Comparison of ENCODE assay signal across 25 cellular contexts in the genomic region with DNA sequence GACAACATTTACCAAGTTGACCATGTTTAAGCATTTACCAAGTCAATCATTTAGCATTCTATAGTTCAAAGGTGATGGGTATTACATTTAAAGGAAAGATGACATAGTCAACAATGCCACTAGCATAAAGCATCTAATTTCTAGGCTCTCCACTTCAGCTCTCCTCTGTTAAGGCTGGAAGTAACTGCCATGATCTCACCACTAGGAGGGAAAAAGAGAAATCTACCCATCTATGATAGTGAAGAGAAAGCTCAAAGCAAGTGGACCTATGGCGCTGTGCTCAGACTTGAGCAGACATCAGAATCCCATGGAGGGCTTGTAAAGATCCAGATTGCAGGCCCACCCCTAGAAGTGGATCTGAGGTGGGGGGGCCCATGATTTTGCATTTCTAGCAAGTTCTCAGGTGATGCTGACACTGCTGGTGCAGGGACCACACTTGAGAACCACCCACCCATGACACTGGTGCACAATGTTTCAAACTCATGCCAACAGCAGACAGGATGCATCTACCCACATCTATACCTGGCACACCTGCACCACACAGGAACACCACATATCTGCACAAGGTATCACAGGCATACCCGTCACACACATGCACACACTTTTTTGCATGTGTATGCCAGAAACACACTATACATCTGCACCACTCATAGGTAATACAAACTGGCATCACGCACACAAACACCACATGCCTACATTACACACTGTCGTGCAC.
DNase-seq lines count a peak whose midpoint lies in the region; ATAC-seq, FAIRE-seq and TF ChIP-seq lines count a peak whose summit lies in the region.
"Had no signal": no experiment of that assay in that cellular context is flagged by ENCODE, and none has a peak within 500 bp of the region (broad histone marks: within the 10 kb centered on the region; RNA-seq: fewer than 3 reads in every experiment).

No MANE protein-coding gene starts in this region.

- H2AFZ ChIP-seq in K562 (ENCODE audit: low read depth, low read length): no peak overlapping the region

- H3K27ac ChIP-seq in CD8-positive, alpha-beta T cell (ENCODE audit: low read depth, low read length): no peak overlapping the region
- H3K27ac ChIP-seq in K562 (ENCODE audit: extremely low read depth, low read depth, low read length): no peak overlapping the region
- H3K27ac ChIP-seq: psoas muscle, tibial artery had no signal

- H3K27ac Mint-ChIP-seq in CD8-positive, alpha-beta T cell: no peak overlapping the region
- no peak overlapping the region for H3K27ac Mint-ChIP-seq in HFFc6
- H3K27ac Mint-ChIP-seq: stimulated activated naive CD8-positive, alpha-beta T cell treated with anti-CD3 and anti-CD28 coated beads, Interleukin-15, Interleukin-2, amounts not matched to agents 100 ng/mL and 50 ng/mL, for 24 hours; T-helper 17 cell had no signal

- no peaks in the 10 kb centered on the region for H4K20me1 ChIP-seq in K562 (replicated peaks; ENCODE audit: control insufficient read depth, insufficient read depth, low read length)

- no peak overlapping the region for H3K9ac ChIP-seq in K562 (ENCODE audit: insufficient read depth in 1 of 2, low read depth in 2 of 2, low read length in 2 of 2)

- no peaks in the 10 kb centered on the region for H3K36me3 ChIP-seq in CD8-positive, alpha-beta T cell (ENCODE audit: insufficient read depth, low read length)
- H3K36me3 ChIP-seq in K562 (ENCODE audit: control insufficient read depth, insufficient read depth, low read length) (no peaks in the 10 kb centered on the region), kidney epithelial cell (ENCODE audit: control insufficient read depth, insufficient read depth, low read length) (no peaks in the 10 kb centered on the region)
- H3K36me3 ChIP-seq: tibial artery had no signal

- peak; percentile 23 for FAIRE-seq in K562 (lab: Jason Lieb, UNC)
- FAIRE-seq: GM12891 had no signal

- no peak for TF ChIP-seq EP300 in K562 (IDR thresholded peaks at IDR 0.05; ENCODE audit: low read length)

- CTCF ChIA-PET in CD8-positive, alpha-beta T cell (lab: Charles Lee): interaction anchor here (1.1 kb wide), 1 partner anchor 553 kb away, joined by 3 read pairs; no protein-coding TSS in a partner anchor
- CTCF ChIA-PET in K562 (lab: Yijun Ruan, JAX; ENCODE audit: low intra/inter-chr PET ratio): no interaction called here

- WGBS in K562 (ENCODE audit: insufficient coverage, low coverage, missing lambda C conversion rate): 31% methylated on average over 4 of the region's 4 CpGs

- no peaks in the 10 kb centered on the region for H3K9me1 ChIP-seq in K562 (ENCODE audit: control insufficient read depth, insufficient read depth, low read length)

- H3K4me2 ChIP-seq in K562 (ENCODE audit: insufficient read depth, low read length): no peak overlapping the region
- H3K4me2 ChIP-seq: smooth muscle cell had no signal

- peak; percentile 44 for ATAC-seq in CD8-positive, alpha-beta T cell
- ATAC-seq in K562 (peak; percentile 57; the same call in 2 of the 3 replicates), HG02610 (IDR thresholded peaks at IDR 0.05; ENCODE audit: unreplicated experiment) (no peak)
- ATAC-seq in activated T-cell treated with anti-CD3 and anti-CD28 coated beads, Interleukin-2, amount 50 U/mL, for 4 hours: no peak
- ATAC-seq: esophagus mucosa, psoas muscle, T-helper 17 cell had no signal

- no peak for TF ChIP-seq CTCF in CD8-positive, alpha-beta T cell (IDR thresholded peaks at IDR 0.05)
- TF ChIP-seq CTCF in HFFc6 (IDR thresholded peaks at IDR 0.05) (peak; percentile 48), K562 (IDR thresholded peaks at IDR 0.05 in 2 of 3, conservative IDR thresholded peaks at IDR 0.05 in 1 of 3; ENCODE audit: insufficient read depth in 2 of 3, low read depth in 1 of 3, low read length in 3 of 3) (peak; percentile 11 to 39 (median 32); a peak in 2 of 6 replicates), kidney epithelial cell (IDR thresholded peaks at IDR 0.05; ENCODE audit: insufficient read depth, low read length, poor library complexity, severe bottlenecking) (peak; percentile 1)

- H3K36me3 Mint-ChIP-seq in CD8-positive, alpha-beta T cell: no peaks in the 10 kb centered on the region
- H3K36me3 Mint-ChIP-seq in HFFc6 (ENCODE audit: low read depth): no peaks in the 10 kb centered on the region
- H3K36me3 Mint-ChIP-seq in activated T-cell treated with anti-CD3 and anti-CD28 coated beads, Interleukin-2, amount 50 U/mL, for 4 hours (ENCODE audit: insufficient read depth): no peaks in the 10 kb centered on the region

- no peaks in the 10 kb centered on the region for H3K27me3 ChIP-seq in CD8-positive, alpha-beta T cell (ENCODE audit: insufficient read depth, low read length)
- H3K27me3 ChIP-seq in K562 (ENCODE audit: control insufficient read depth in 2 of 2, insufficient read depth in 2 of 2, low read length in 2 of 2) (peaks cover 2 to 4% of the 10 kb centered on the region in 2 experiments; a peak in 2 of 5 replicates), kidney epithelial cell (ENCODE audit: control insufficient read depth, insufficient read depth, low read length) (peaks cover 5% of the 10 kb centered on the region)
- H3K27me3 ChIP-seq: tibial artery had no signal

- H3K9me3 Mint-ChIP-seq in CD8-positive, alpha-beta T cell: no peaks in the 10 kb centered on the region
- H3K9me3 Mint-ChIP-seq in HFFc6: no peaks in the 10 kb centered on the region
- H3K9me3 Mint-ChIP-seq in activated T-cell treated with anti-CD3 and anti-CD28 coated beads, Interleukin-2, amount 50 U/mL, for 4 hours: no peaks in the 10 kb centered on the region
- H3K9me3 Mint-ChIP-seq: stimulated activated naive CD8-positive, alpha-beta T cell treated with anti-CD3 and anti-CD28 coated beads, Interleukin-15, Interleukin-2, amounts not matched to agents 100 ng/mL and 50 ng/mL, for 24 hours had no signal

- TF ChIP-seq RAD21 in K562 (CRISPR knock-in tag; conservative IDR thresholded peaks at IDR 0.05 in 1 of 2, IDR thresholded peaks at IDR 0.05 in 1 of 2): peak in 1 of 2 experiments; percentile 13; a peak in 1 of 4 replicates

- intact Hi-C loops in CD8-positive, alpha-beta T cell (cut with DNase I, micrococcal nuclease): no loop called here
- intact Hi-C loops in K562 (cut with micrococcal nuclease): loop anchor here (10.0 kb wide), 1 partner anchor 163 kb away; no protein-coding TSS in a partner anchor

- in situ Hi-C loops in K562 (cut with MboI): no loop called here

- H3K79me2 ChIP-seq in K562 (ENCODE audit: control insufficient read depth, insufficient read depth, low read length): no peaks in the 10 kb centered on the region

- no peak for DNase-seq in CD8-positive, alpha-beta T cell
- no peak for DNase-seq in HFFc6
- no peak for DNase-seq in K562 (ENCODE audit: extremely low read depth in 1 of 4, low spot score in 3 of 4)
- no peak for DNase-seq in kidney epithelial cell (ENCODE audit: low read depth)
- DNase-seq in NCI-H2081 (lab: John Stamatoyannopoulos, UW): no peak
- no peak for DNase-seq in activated naive CD4-positive, alpha-beta T cell treated with Interleukin-2 at 50 U/mL for 16 hours
- DNase-seq in activated T-cell treated with anti-CD3 and anti-CD28 coated beads, Interleukin-2, amount 50 U/mL, for 4 hours: no peak
- DNase-seq: activated CD4-positive, alpha-beta T cell treated with anti-CD3 and anti-CD28 coated beads, Interleukin-2, amount 50 U/mL, for 4 hours; activated CD8-positive, alpha-beta memory T cell treated with anti-CD3 and anti-CD28 coated beads, Interleukin-2, amount 50 U/mL, for 48 hours; activated gamma-delta T cell; caudate nucleus; DMS153; GOT3; NCI-H1436 treated with DMSO at 0.1 percent for 48 hours; NCI-H69; psoas muscle; SHP77 treated with DMSO at 0.1 percent for 48 hours; stimulated activated CD4-positive, alpha-beta T cell treated with anti-CD3 and anti-CD28 coated beads, Interleukin-2, amount 100 ng/mL, for 48 hours; T-helper 17 cell; tibial artery had no signal

- no peak overlapping the region for H3K4me3 ChIP-seq in CD8-positive, alpha-beta T cell (ENCODE audit: low read depth, low read length)
- H3K4me3 ChIP-seq in K562 (no peak overlapping the region), kidney epithelial cell (ENCODE audit: low read depth, low read length) (no peak overlapping the region)
- H3K4me3 ChIP-seq: psoas muscle, smooth muscle cell, tibial artery had no signal

- H3K4me3 Mint-ChIP-seq in CD8-positive, alpha-beta T cell: no peak overlapping the region
- H3K4me3 Mint-ChIP-seq in HFFc6: no peak overlapping the region
- H3K4me3 Mint-ChIP-seq in activated T-cell treated with anti-CD3 and anti-CD28 coated beads, Interleukin-2, amount 50 U/mL, for 4 hours: no peak overlapping the region
- H3K4me3 Mint-ChIP-seq: stimulated activated naive CD8-positive, alpha-beta T cell treated with anti-CD3 and anti-CD28 coated beads, Interleukin-15, Interleukin-2, amounts not matched to agents 100 ng/mL and 50 ng/mL, for 24 hours; T-helper 17 cell had no signal

- H3K9me3 ChIP-seq in CD8-positive, alpha-beta T cell (ENCODE audit: low read length): no peaks in the 10 kb centered on the region
- H3K9me3 ChIP-seq in K562 (replicated peaks; ENCODE audit: control insufficient read depth, insufficient read depth, low read depth, low read length): no peaks in the 10 kb centered on the region
- H3K9me3 ChIP-seq: psoas muscle, tibial artery had no signal

- H3K4me1 Mint-ChIP-seq in CD8-positive, alpha-beta T cell (ENCODE audit: low read depth): peaks cover 26% of the 10 kb centered on the region
- H3K4me1 Mint-ChIP-seq in HFFc6 (ENCODE audit: low read depth): peaks cover 10% of the 10 kb centered on the region; the same call in 1 of the 2 replicates
- H3K4me1 Mint-ChIP-seq in activated T-cell treated with anti-CD3 and anti-CD28 coated beads, Interleukin-2, amount 50 U/mL, for 4 hours (ENCODE audit: low read depth): peaks cover 13% of the 10 kb centered on the region

- H3K4me1 ChIP-seq in CD8-positive, alpha-beta T cell (ENCODE audit: insufficient read depth, low read length): peaks cover 9% of the 10 kb centered on the region
- 0 out of 5 replicates have a peak, but pooled peaks cover 0 to 7% of the 10 kb centered on the region in 2 experiments for H3K4me1 ChIP-seq in K562 (replicated peaks in 1 of 2; ENCODE audit: control insufficient read depth in 2 of 2, insufficient read depth in 2 of 2, low read length in 2 of 2)
- H3K4me1 ChIP-seq: psoas muscle, tibial artery had no signal

- POLR2A ChIA-PET in CD8-positive, alpha-beta T cell (lab: Charles Lee): no interaction called here
- POLR2A ChIA-PET in K562 (lab: Yijun Ruan, JAX): interaction anchor here (0.8 to 1.1 kb wide), 2 partner anchors 19 to 41 kb away, joined by 3 read pairs; no protein-coding TSS in a partner anchor

- TF ChIP-seq POLR2A in K562 (conservative IDR thresholded peaks at IDR 0.05): no peak

- BruUV-seq in K562 (replicated peaks; lab: Mats Ljungman, UMichigan): no TSS peak

- H3K27me3 Mint-ChIP-seq in CD8-positive, alpha-beta T cell (ENCODE audit: low read depth): no peaks in the 10 kb centered on the region
- H3K27me3 Mint-ChIP-seq in HFFc6 (ENCODE audit: insufficient read depth): peaks cover 6% of the 10 kb centered on the region; the same call in 1 of the 2 replicates
- H3K27me3 Mint-ChIP-seq in activated T-cell treated with anti-CD3 and anti-CD28 coated beads, Interleukin-2, amount 50 U/mL, for 4 hours (ENCODE audit: low read depth): peaks cover 10% of the 10 kb centered on the region
- H3K27me3 Mint-ChIP-seq: stimulated activated naive CD8-positive, alpha-beta T cell treated with anti-CD3 and anti-CD28 coated beads, Interleukin-15, Interleukin-2, amounts not matched to agents 100 ng/mL and 50 ng/mL, for 24 hours had no signal

TF ChIP-seq in K562, 482 proteins besides CTCF, POLR2A, EP300 and RAD21 (continues in another document):
- no peak for TF ChIP-seq ZNF778 (CRISPR knock-in tag; IDR thresholded peaks at IDR 0.05)

Comparison
In these comparisons a context has a peak if more than half of its experiments do, and no peak if none do; other contexts are left out.
1. ATAC-seq: peak in CD8-positive, alpha-beta T cell (single experiment) and K562 (single experiment); none in HG02610 (single experiment) and activated T-cell treated with anti-CD3 and anti-CD28 coated beads, Interleukin-2, amount 50 U/mL, for 4 hours (0 of 2).